ENCODE assay signal across 8 cellular contexts in the genomic region with DNA sequence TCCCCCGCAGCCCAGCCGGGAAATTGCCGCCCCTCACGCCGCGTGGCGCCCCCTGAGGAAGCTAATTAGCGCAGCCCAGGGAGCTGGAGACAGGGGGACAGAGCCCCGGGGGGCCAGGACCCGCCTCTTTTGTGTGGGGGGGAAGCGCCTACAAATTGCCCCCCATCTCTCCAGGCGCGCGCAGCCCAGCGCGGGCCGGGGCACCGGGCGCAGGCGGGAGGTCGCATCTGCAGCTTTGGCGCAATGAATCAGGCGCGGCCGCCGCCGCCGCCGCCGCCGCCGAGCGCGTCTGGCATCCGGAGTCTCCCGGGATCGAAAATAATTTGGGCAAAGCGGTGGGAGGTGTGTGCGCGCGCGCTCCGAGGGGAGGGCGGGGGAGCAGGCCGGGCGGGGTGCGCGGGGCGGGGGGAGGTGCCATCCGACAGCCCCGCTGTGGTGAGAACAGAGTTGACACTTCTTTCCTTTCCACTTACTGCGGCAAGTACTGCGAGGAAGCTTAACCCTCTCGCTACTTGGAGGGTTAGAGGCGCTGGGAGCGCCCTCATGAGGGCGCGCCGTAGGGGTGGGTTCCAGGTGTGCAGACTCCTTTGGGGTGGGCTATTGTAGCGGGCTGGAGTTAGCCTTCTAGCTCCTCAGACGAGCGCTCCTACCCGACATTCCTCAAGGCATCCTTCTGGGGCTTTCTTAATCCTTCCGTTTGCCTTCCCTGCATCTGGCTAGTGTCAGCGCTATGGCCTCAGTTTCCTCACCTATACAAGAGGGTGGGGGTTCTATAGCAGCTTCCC.
A peak's percentile ranks its signal among the peaks of the same experiment; 100 is the strongest.
DNase-seq lines count a peak whose midpoint lies in the region; ATAC-seq and TF ChIP-seq lines count a peak whose summit lies in the region.

No MANE protein-coding gene starts in this region.

- no peak for TF ChIP-seq POLR2A in esophagus squamous epithelium (IDR thresholded peaks at IDR 0.05)

- peak overlapping the region; percentile 72 to 87 (median 75) for H3K4me3 Mint-ChIP-seq in naive thymus-derived CD8-positive, alpha-beta T cell

- TF ChIP-seq CTCF in esophagus squamous epithelium (IDR thresholded peaks at IDR 0.05), result no peak

- POLR2A ChIA-PET in naive thymus-derived CD8-positive, alpha-beta T cell (lab: Charles Lee), result interaction anchor here (0.5 to 3.8 kb wide), 14 partner anchors 11 to 306 kb away, joined by 3 to 39 read pairs (median 4); partner anchors contain the start of genes STING1 and UBE2D2

- H3K36me3 ChIP-seq in esophagus squamous epithelium, result no peaks in the 10 kb centered on the region

- H3K4me3 ChIP-seq in esophagus squamous epithelium, result peak overlapping the region; percentile 35 to 73 (median 48)

- DNase-seq in CD1c-positive myeloid dendritic cell (ENCODE audit: extremely low spot score) (peak; percentile 56), H4 (ENCODE audit: low spot score) (peak; percentile 36), NCI-H748 (lab: John Stamatoyannopoulos, UW; ENCODE audit: unreplicated experiment) (peak; percentile 81), esophagus squamous epithelium (lab: John Stamatoyannopoulos, UW) (no peak), superior temporal gyrus (ENCODE audit: extremely low spot score) (peak; percentile 66)
- DNase-seq in activated T-cell treated with anti-CD3 and anti-CD28 coated beads, Interleukin-2, amount 50 U/mL, for 1 hour, result peak; percentile 74
- DNase-seq in naive thymus-derived CD8-positive, alpha-beta T cell, result peak; percentile 28 to 77 (median 64)

- no peaks in the 10 kb centered on the region for H3K27me3 Mint-ChIP-seq in naive thymus-derived CD8-positive, alpha-beta T cell

- intact Hi-C loops in esophagus squamous epithelium (cut with DNase I), result no loop called here

- 0 to 5% methylated on average over 8 to 9 of the region's 65 CpGs for WGBS in esophagus squamous epithelium, 2 donors

- peak overlapping the region in 8 of 10 donors; percentile 65 to 96 (median 89) for H3K27ac Mint-ChIP-seq in naive thymus-derived CD8-positive, alpha-beta T cell

- H3K36me3 Mint-ChIP-seq in naive thymus-derived CD8-positive, alpha-beta T cell, result no peaks in the 10 kb centered on the region

- H3K4me1 ChIP-seq in esophagus squamous epithelium, result peaks cover 28 to 40% (median 29%) of the 10 kb centered on the region in 3 donors

- peak overlapping the region in 1 of 4 donors; percentile 67 for H3K27ac ChIP-seq in esophagus squamous epithelium

- ATAC-seq in naive thymus-derived CD8-positive, alpha-beta T cell, result peak; percentile 54 to 65
- no peak for ATAC-seq in GM18858 (IDR thresholded peaks at IDR 0.05; ENCODE audit: unreplicated experiment)

- peaks cover 0 to 5% (median 0%) of the 10 kb centered on the region in 3 donors for H3K9me3 ChIP-seq in esophagus squamous epithelium

- H3K27me3 ChIP-seq in esophagus squamous epithelium, result peaks cover 0 to 37% (median 4%) of the 10 kb centered on the region in 4 donors

- peaks cover 14 to 45% (median 39%) of the 10 kb centered on the region in 4 donors for H3K4me1 Mint-ChIP-seq in naive thymus-derived CD8-positive, alpha-beta T cell

- no peaks in the 10 kb centered on the region for H3K9me3 Mint-ChIP-seq in naive thymus-derived CD8-positive, alpha-beta T cell
